4 cellular contexts compared by ENCODE assay signal in the genomic region with DNA sequence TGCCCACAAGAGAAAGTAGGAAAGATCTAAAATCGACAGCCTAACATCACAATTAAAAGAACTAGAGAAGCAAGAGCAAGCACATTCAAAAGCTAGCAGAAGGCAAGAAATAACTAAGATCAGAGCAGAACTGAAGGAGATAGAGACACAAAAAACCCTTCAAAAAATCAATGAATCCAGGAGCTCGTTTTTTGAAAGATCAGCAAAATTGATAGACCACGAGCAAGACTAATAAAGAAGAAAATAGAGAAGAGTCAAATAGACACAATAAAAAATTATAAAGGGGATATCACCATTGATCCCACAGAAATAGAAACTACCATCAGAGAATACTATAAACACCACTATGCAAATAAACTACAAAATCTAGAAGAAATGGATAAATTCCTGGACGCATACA.
A peak's percentile ranks its signal among the peaks of the same experiment; 100 is the strongest.
TF ChIP-seq lines count a peak whose summit lies in the region.

No MANE protein-coding gene starts in this region.

TF ChIP-seq in A549, 52 proteins besides CTCF, POLR2A, EP300 and RAD21:
- TF ChIP-seq MAFK (IDR thresholded peaks at IDR 0.05; ENCODE audit: partially characterized antibody) = peak; percentile 57

TF ChIP-seq in IMR-90, 13 proteins besides CTCF, POLR2A, EP300 and RAD21:
- peak; percentile 45 for TF ChIP-seq MAFK (IDR thresholded peaks at IDR 0.05; ENCODE audit: low read depth, low read length)

TF ChIP-seq in K562, 482 proteins besides CTCF, POLR2A, EP300 and RAD21:
- TF ChIP-seq C11orf30 (IDR thresholded peaks at IDR 0.05; ENCODE audit: low read depth) (peak; percentile 25; the same call in 1 of the 2 replicates), ZNF316 (IDR thresholded peaks at IDR 0.05) (peak; percentile 57), MAFG (tag; conservative IDR thresholded peaks at IDR 0.05) (0 out of 2 replicates have a peak, but pooled peaks have one; percentile 33)
TF ChIP-seq in K562: peak in this region for 3; not testable (repeated sequence) for 479.

TF ChIP-seq in HepG2, 621 proteins besides CTCF, POLR2A, EP300 and RAD21:
- TF ChIP-seq MAFK (conservative IDR thresholded peaks at IDR 0.05 in 1 of 2, IDR thresholded peaks at IDR 0.05 in 1 of 2; ENCODE audit: low read length in 2 of 2) = peak in 1 of 2 experiments; percentile 55; a peak in 2 of 4 replicates
- TF ChIP-seq MAFF (IDR thresholded peaks at IDR 0.05; ENCODE audit: low read depth, low read length) = 0 out of 2 replicates have a peak, but pooled peaks have one; percentile 42
